Comparison of ENCODE assay signal across 1 cellular context in the genomic region with DNA sequence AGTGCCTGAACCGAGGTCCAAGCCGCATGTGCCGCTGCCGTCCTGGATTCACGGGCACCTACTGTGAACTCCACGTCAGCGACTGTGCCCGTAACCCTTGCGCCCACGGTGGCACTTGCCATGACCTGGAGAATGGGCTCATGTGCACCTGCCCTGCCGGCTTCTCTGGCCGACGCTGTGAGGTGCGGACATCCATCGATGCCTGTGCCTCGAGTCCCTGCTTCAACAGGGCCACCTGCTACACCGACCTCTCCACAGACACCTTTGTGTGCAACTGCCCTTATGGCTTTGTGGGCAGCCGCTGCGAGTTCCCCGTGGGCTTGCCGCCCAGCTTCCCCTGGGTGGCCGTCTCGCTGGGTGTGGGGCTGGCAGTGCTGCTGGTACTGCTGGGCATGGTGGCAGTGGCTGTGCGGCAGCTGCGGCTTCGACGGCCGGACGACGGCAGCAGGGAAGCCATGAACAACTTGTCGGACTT.
TF ChIP-seq lines count a peak whose summit lies in the region.

No MANE protein-coding gene starts in this region.

TF ChIP-seq in HepG2, 621 proteins besides CTCF, POLR2A, EP300 and RAD21 (continued from another document):
- TF ChIP-seq, protein P1, sequence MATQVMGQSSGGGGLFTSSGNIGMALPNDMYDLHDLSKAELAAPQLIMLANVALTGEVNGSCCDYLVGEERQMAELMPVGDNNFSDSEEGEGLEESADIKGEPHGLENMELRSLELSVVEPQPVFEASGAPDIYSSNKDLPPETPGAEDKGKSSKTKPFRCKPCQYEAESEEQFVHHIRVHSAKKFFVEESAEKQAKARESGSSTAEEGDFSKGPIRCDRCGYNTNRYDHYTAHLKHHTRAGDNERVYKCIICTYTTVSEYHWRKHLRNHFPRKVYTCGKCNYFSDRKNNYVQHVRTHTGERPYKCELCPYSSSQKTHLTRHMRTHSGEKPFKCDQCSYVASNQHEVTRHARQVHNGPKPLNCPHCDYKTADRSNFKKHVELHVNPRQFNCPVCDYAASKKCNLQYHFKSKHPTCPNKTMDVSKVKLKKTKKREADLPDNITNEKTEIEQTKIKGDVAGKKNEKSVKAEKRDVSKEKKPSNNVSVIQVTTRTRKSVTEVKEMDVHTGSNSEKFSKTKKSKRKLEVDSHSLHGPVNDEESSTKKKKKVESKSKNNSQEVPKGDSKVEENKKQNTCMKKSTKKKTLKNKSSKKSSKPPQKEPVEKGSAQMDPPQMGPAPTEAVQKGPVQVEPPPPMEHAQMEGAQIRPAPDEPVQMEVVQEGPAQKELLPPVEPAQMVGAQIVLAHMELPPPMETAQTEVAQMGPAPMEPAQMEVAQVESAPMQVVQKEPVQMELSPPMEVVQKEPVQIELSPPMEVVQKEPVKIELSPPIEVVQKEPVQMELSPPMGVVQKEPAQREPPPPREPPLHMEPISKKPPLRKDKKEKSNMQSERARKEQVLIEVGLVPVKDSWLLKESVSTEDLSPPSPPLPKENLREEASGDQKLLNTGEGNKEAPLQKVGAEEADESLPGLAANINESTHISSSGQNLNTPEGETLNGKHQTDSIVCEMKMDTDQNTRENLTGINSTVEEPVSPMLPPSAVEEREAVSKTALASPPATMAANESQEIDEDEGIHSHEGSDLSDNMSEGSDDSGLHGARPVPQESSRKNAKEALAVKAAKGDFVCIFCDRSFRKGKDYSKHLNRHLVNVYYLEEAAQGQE (IDR thresholded peaks at IDR 0.05; ENCODE audit: borderline replicate concordance in 1 of 2, low read depth in 1 of 2, low read length in 2 of 2), result no peak
- TF ChIP-seq YY1 (IDR thresholded peaks at IDR 0.05; ENCODE audit: insufficient read depth, insufficient replicate concordance, low read depth, low read length) (no peak), SRSF4 (IDR thresholded peaks at IDR 0.05; ENCODE audit: low read depth, low read length, poor library complexity, severe bottlenecking) (no peak), JDP2 (CRISPR knock-in tag; IDR thresholded peaks at IDR 0.05; ENCODE audit: borderline replicate concordance) (no peak), ZNF451 (CRISPR knock-in tag; IDR thresholded peaks at IDR 0.05) (0 out of 2 replicates have a peak, but pooled peaks have one; percentile 38), ZNF761 (CRISPR knock-in tag; conservative IDR thresholded peaks at IDR 0.05) (no peak), NRL (CRISPR knock-in tag; IDR thresholded peaks at IDR 0.05; ENCODE audit: borderline replicate concordance) (0 out of 2 replicates have a peak, but pooled peaks have one; percentile 12), BORCS8-MEF2B (CRISPR knock-in tag; IDR thresholded peaks at IDR 0.05) (no peak; the same call in 1 of the 2 replicates), MED1 (CRISPR knock-in tag; IDR thresholded peaks at IDR 0.05) (no peak)
- TF ChIP-seq, protein P2, sequence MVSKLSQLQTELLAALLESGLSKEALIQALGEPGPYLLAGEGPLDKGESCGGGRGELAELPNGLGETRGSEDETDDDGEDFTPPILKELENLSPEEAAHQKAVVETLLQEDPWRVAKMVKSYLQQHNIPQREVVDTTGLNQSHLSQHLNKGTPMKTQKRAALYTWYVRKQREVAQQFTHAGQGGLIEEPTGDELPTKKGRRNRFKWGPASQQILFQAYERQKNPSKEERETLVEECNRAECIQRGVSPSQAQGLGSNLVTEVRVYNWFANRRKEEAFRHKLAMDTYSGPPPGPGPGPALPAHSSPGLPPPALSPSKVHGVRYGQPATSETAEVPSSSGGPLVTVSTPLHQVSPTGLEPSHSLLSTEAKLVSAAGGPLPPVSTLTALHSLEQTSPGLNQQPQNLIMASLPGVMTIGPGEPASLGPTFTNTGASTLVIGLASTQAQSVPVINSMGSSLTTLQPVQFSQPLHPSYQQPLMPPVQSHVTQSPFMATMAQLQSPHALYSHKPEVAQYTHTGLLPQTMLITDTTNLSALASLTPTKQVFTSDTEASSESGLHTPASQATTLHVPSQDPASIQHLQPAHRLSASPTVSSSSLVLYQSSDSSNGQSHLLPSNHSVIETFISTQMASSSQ (IDR thresholded peaks at IDR 0.05; ENCODE audit: low read depth), result no peak
- TF ChIP-seq, protein P2 (CRISPR knock-in tag; IDR thresholded peaks at IDR 0.05; ENCODE audit: borderline replicate concordance), result no peak
- TF ChIP-seq, protein P3, sequence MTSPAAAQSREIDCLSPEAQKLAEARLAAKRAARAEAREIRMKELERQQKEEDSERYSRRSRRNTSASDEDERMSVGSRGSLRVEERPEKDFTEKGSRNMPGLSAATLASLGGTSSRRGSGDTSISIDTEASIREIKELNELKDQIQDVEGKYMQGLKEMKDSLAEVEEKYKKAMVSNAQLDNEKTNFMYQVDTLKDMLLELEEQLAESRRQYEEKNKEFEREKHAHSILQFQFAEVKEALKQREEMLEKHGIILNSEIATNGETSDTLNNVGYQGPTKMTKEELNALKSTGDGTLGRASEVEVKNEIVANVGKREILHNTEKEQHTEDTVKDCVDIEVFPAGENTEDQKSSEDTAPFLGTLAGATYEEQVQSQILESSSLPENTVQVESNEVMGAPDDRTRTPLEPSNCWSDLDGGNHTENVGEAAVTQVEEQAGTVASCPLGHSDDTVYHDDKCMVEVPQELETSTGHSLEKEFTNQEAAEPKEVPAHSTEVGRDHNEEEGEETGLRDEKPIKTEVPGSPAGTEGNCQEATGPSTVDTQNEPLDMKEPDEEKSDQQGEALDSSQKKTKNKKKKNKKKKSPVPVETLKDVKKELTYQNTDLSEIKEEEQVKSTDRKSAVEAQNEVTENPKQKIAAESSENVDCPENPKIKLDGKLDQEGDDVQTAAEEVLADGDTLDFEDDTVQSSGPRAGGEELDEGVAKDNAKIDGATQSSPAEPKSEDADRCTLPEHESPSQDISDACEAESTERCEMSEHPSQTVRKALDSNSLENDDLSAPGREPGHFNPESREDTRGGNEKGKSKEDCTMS (CRISPR knock-in tag; conservative IDR thresholded peaks at IDR 0.05), result no peak
- TF ChIP-seq, protein P4, sequence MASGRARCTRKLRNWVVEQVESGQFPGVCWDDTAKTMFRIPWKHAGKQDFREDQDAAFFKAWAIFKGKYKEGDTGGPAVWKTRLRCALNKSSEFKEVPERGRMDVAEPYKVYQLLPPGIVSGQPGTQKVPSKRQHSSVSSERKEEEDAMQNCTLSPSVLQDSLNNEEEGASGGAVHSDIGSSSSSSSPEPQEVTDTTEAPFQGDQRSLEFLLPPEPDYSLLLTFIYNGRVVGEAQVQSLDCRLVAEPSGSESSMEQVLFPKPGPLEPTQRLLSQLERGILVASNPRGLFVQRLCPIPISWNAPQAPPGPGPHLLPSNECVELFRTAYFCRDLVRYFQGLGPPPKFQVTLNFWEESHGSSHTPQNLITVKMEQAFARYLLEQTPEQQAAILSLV (CRISPR knock-in tag; IDR thresholded peaks at IDR 0.05; ENCODE audit: borderline replicate concordance), result 0 out of 2 replicates have a peak, but pooled peaks have one; percentile 33
